Comparison of ENCODE assay signal across 8 cellular contexts in genomic region chr6:120378582-120379220, GRCh38.
DNase-seq lines count a peak whose midpoint lies in the region; ATAC-seq and TF ChIP-seq lines count a peak whose summit lies in the region.

No MANE protein-coding gene starts in this region.

- H3K27ac Mint-ChIP-seq in endodermal cell, result no peak overlapping the region

- WGBS in endodermal cell (ENCODE audit: insufficient coverage in 1 of 2, insufficient read length in 1 of 2), 2 experiments, result 42 to 50% methylated on average over 1 to 2 of the region's 3 CpGs

- H3K4me1 Mint-ChIP-seq in endodermal cell, result peaks cover 2% of the 10 kb centered on the region

- H3K36me3 ChIP-seq in endodermal cell (ENCODE audit: control insufficient read depth, insufficient read depth, low read length) (no peaks in the 10 kb centered on the region), upper lobe of right lung (no peaks in the 10 kb centered on the region)

- ATAC-seq in HG03108 (IDR thresholded peaks at IDR 0.05; ENCODE audit: unreplicated experiment) (peak; percentile 88), upper lobe of right lung (peak; percentile 51)

- H3K27ac ChIP-seq in endodermal cell (ENCODE audit: low read depth, low read length), result no peak overlapping the region
- H3K27ac ChIP-seq in upper lobe of right lung, result no peak overlapping the region

- H3K4me3 Mint-ChIP-seq in endodermal cell, result no peak overlapping the region

- H3K9me3 ChIP-seq in endodermal cell (ENCODE audit: control insufficient read depth, low read length) (no peaks in the 10 kb centered on the region), upper lobe of right lung (no peaks in the 10 kb centered on the region)

- H3K9me3 Mint-ChIP-seq in endodermal cell, result no peaks in the 10 kb centered on the region

- H3K36me3 Mint-ChIP-seq in endodermal cell (ENCODE audit: low read depth), result no peaks in the 10 kb centered on the region

- H3K4me3 ChIP-seq in endodermal cell (ENCODE audit: low read length), result no peak overlapping the region
- no peak overlapping the region for H3K4me3 ChIP-seq in upper lobe of right lung

- intact Hi-C loops in upper lobe of right lung (cut with DNase I), result no loop called here

- no peaks in the 10 kb centered on the region for H3K27me3 ChIP-seq in endodermal cell (ENCODE audit: control insufficient read depth, insufficient read depth, low read length, poor library complexity, severe bottlenecking)
- H3K27me3 ChIP-seq in upper lobe of right lung, result no peaks in the 10 kb centered on the region

- DNase-seq in CD1c-positive myeloid dendritic cell (ENCODE audit: extremely low spot score), result peak; percentile 5
- DNase-seq in GM19238 (ENCODE audit: insufficient read length, low spot score), result peak; percentile 1
- DNase-seq in NCI-H524 (lab: John Stamatoyannopoulos, UW), result peak; percentile 26 to 82
- no peak for DNase-seq in endodermal cell
- DNase-seq in upper lobe of right lung, result no peak
- no peak for DNase-seq in mesenteric fat pad (ENCODE audit: low spot score)
- DNase-seq in stimulated activated CD4-positive, alpha-beta T cell treated with anti-CD3 and anti-CD28 coated beads, Interleukin-15, amount 100 ng/mL, for 24 hours, result no peak

- TF ChIP-seq CTCF in endodermal cell (conservative IDR thresholded peaks at IDR 0.05) (peak; percentile 93), upper lobe of right lung (IDR thresholded peaks at IDR 0.05) (peak; percentile 28)

- no peaks in the 10 kb centered on the region for H3K27me3 Mint-ChIP-seq in endodermal cell (ENCODE audit: insufficient read depth)

- H3K4me1 ChIP-seq in endodermal cell (ENCODE audit: control insufficient read depth, insufficient read depth, low read length) (no peaks in the 10 kb centered on the region), upper lobe of right lung (no peaks in the 10 kb centered on the region)

- H3K9ac ChIP-seq in endodermal cell (ENCODE audit: extremely low read depth, low read length, poor library complexity, severe bottlenecking), result no peak overlapping the region

Comparison
In these comparisons a context has a peak if more than half of its experiments do, and no peak if none do; other contexts are left out.
1. DNase-seq: peak in CD1c-positive myeloid dendritic cell (single experiment), GM19238 (single experiment) and NCI-H524 (2 of 2); none in endodermal cell (single experiment), upper lobe of right lung (single experiment), mesenteric fat pad (single experiment) and stimulated activated CD4-positive, alpha-beta T cell treated with anti-CD3 and anti-CD28 coated beads, Interleukin-15, amount 100 ng/mL, for 24 hours (single experiment).